1 cellular context compared by ENCODE assay signal in the genomic region with DNA sequence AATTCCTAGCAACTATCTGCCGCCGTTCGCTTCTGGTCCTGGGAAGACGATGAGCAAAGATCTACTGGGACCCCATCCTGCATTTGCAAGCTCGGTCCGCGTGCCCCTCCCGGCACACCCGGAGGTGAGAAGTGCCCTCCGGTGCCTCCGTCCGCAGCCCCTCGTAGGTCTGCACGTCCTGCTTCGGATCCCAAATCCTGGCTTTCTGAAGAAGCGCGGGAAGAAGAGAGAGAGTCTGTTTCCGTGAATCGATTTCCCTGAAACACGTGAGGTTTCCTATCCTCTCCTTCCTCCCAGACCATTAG.
TF ChIP-seq lines count a peak whose summit lies in the region.

No MANE protein-coding gene starts in this region.

TF ChIP-seq in SK-N-SH treated with all-trans-retinoic acid at 6 μM for 48 hours, 23 proteins besides CTCF, POLR2A, EP300 and RAD21 (continued from another document):
- TF ChIP-seq ZNF70 (CRISPR knock-in tag; IDR thresholded peaks at IDR 0.05), result no peak
- no peak for TF ChIP-seq ARNTL (CRISPR knock-in tag; IDR thresholded peaks at IDR 0.05; ENCODE audit: borderline replicate concordance, low read depth)
- TF ChIP-seq OSR1 (CRISPR knock-in tag; IDR thresholded peaks at IDR 0.05), result no peak
- TF ChIP-seq, protein P1, sequence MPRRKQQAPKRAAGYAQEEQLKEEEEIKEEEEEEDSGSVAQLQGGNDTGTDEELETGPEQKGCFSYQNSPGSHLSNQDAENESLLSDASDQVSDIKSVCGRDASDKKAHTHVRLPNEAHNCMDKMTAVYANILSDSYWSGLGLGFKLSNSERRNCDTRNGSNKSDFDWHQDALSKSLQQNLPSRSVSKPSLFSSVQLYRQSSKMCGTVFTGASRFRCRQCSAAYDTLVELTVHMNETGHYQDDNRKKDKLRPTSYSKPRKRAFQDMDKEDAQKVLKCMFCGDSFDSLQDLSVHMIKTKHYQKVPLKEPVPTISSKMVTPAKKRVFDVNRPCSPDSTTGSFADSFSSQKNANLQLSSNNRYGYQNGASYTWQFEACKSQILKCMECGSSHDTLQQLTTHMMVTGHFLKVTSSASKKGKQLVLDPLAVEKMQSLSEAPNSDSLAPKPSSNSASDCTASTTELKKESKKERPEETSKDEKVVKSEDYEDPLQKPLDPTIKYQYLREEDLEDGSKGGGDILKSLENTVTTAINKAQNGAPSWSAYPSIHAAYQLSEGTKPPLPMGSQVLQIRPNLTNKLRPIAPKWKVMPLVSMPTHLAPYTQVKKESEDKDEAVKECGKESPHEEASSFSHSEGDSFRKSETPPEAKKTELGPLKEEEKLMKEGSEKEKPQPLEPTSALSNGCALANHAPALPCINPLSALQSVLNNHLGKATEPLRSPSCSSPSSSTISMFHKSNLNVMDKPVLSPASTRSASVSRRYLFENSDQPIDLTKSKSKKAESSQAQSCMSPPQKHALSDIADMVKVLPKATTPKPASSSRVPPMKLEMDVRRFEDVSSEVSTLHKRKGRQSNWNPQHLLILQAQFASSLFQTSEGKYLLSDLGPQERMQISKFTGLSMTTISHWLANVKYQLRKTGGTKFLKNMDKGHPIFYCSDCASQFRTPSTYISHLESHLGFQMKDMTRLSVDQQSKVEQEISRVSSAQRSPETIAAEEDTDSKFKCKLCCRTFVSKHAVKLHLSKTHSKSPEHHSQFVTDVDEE (CRISPR knock-in tag; IDR thresholded peaks at IDR 0.05), result no peak
